10 cellular contexts compared by ENCODE assay signal in genomic region chr7:141220263-141220662, GRCh38.
A peak's percentile ranks its signal among the peaks of the same experiment; 100 is the strongest.
DNase-seq lines count a peak whose midpoint lies in the region; ATAC-seq, FAIRE-seq and TF ChIP-seq lines count a peak whose summit lies in the region.
"Had no signal": no experiment of that assay in that cellular context is flagged by ENCODE, and none has a peak within 500 bp of the region (broad histone marks: within the 10 kb centered on the region; RNA-seq: fewer than 3 reads in every experiment).

No MANE protein-coding gene starts in this region.

- ATAC-seq in GM12878, result peak; percentile 87
- ATAC-seq in heart left ventricle, result no peak

- no peak overlapping the region for H3K27ac ChIP-seq in breast epithelium
- H3K27ac ChIP-seq in GM12878 (ENCODE audit: control insufficient read depth, insufficient read depth), result no peak overlapping the region
- H3K27ac ChIP-seq in heart left ventricle, result no peak overlapping the region
- no peak overlapping the region for H3K27ac ChIP-seq in testis
- no peak overlapping the region for H3K27ac ChIP-seq in trophoblast cell (ENCODE audit: low read depth, low read length)
- H3K27ac ChIP-seq: BLaER1 had no signal

- H3K27ac Mint-ChIP-seq in MCF 10A (ENCODE audit: low read depth, unreplicated experiment) (no peak overlapping the region), type B pancreatic cell (no peak overlapping the region)
- H3K27ac Mint-ChIP-seq: activated naive CD4-positive, alpha-beta T cell treated with anti-CD3 and anti-CD28 coated beads, Interleukin-2, amount 10 ng/mL, durations not matched to agents 7 days and 5 days had no signal

- no TSS peak for BruUV-seq in MCF 10A (replicated peaks; lab: Mats Ljungman, UMichigan)
- no TSS peak for BruUV-seq in GM12878 (replicated peaks; lab: Mats Ljungman, UMichigan)

- TF ChIP-seq CTCF in MCF 10A (IDR thresholded peaks at IDR 0.05; ENCODE audit: unreplicated experiment), result no peak
- TF ChIP-seq CTCF in breast epithelium (IDR thresholded peaks at IDR 0.05), result no peak
- peak; percentile 21 to 53 (median 42); a peak in 4 of 6 replicates for TF ChIP-seq CTCF in GM12878 (IDR thresholded peaks at IDR 0.05 in 2 of 3, conservative IDR thresholded peaks at IDR 0.05 in 1 of 3; ENCODE audit: control insufficient read depth in 2 of 3, extremely low read depth in 1 of 3, insufficient read depth in 1 of 3, low read depth in 3 of 3, low read length in 3 of 3)
- TF ChIP-seq CTCF in type B pancreatic cell (conservative IDR thresholded peaks at IDR 0.05), result peak; percentile 70
- peak in 5 of 12 donors; percentile 12 to 34 (median 20) for TF ChIP-seq CTCF in heart left ventricle (IDR thresholded peaks at IDR 0.05)
- TF ChIP-seq CTCF in testis (IDR thresholded peaks at IDR 0.05), result no peak

- H3K9me3 ChIP-seq in breast epithelium (no peaks in the 10 kb centered on the region), GM12878 (replicated peaks; ENCODE audit: control insufficient read depth, insufficient read depth, low read length) (no peaks in the 10 kb centered on the region), heart left ventricle (no peaks in the 10 kb centered on the region), testis (no peaks in the 10 kb centered on the region), trophoblast cell (ENCODE audit: insufficient read depth, low read depth, low read length) (no peaks in the 10 kb centered on the region)
- H3K9me3 ChIP-seq: BLaER1 had no signal

- TF ChIP-seq EP300 in GM12878 (IDR thresholded peaks at IDR 0.05; ENCODE audit: borderline replicate concordance in 1 of 2, control insufficient read depth in 1 of 2, low read depth in 2 of 2, low read length in 2 of 2), result no peak

- no peaks in the 10 kb centered on the region for H3K79me2 ChIP-seq in GM12878 (ENCODE audit: control insufficient read depth, insufficient read depth, low read length)
- H3K79me2 ChIP-seq in trophoblast cell (ENCODE audit: control insufficient read depth, insufficient read depth, low read length, poor library complexity), result no peaks in the 10 kb centered on the region

- H3K4me1 Mint-ChIP-seq in MCF 10A (ENCODE audit: insufficient read depth, unreplicated experiment) (no peaks in the 10 kb centered on the region), type B pancreatic cell (ENCODE audit: unreplicated experiment) (no peaks in the 10 kb centered on the region)
- H3K4me1 Mint-ChIP-seq: activated naive CD4-positive, alpha-beta T cell treated with anti-CD3 and anti-CD28 coated beads, Interleukin-2, amount 10 ng/mL, durations not matched to agents 7 days and 5 days had no signal

- H3K4me3 Mint-ChIP-seq in MCF 10A (ENCODE audit: unreplicated experiment), result no peak overlapping the region
- H3K4me3 Mint-ChIP-seq in type B pancreatic cell, result no peak overlapping the region
- H3K4me3 Mint-ChIP-seq: activated naive CD4-positive, alpha-beta T cell treated with anti-CD3 and anti-CD28 coated beads, Interleukin-2, amount 10 ng/mL, durations not matched to agents 7 days and 5 days had no signal

- peak; percentile 72 for TF ChIP-seq RAD21 in GM12878 (IDR thresholded peaks at IDR 0.05; ENCODE audit: insufficient read depth, low read depth, low read length)

- H3K4me3 ChIP-seq in breast epithelium (no peak overlapping the region), GM12878 (no peak overlapping the region), heart left ventricle (no peak overlapping the region), testis (no peak overlapping the region), trophoblast cell (ENCODE audit: low read depth, low read length) (no peak overlapping the region)
- H3K4me3 ChIP-seq: BLaER1 had no signal

- H3K14ac ChIP-seq in trophoblast cell (ENCODE audit: low read length), result no peak overlapping the region

- CTCF ChIA-PET in MCF 10A (lab: Yijun Ruan, JAX), result interaction anchor here (0.6 kb wide), 2 partner anchors 8 to 76 kb away, joined by 3 read pairs; no protein-coding TSS in a partner anchor
- CTCF ChIA-PET in GM12878 (lab: Yijun Ruan, JAX), result interaction anchor here (0.5 to 8.3 kb wide), 12 partner anchors 31 to 546 kb away, joined by 3 to 34 read pairs (median 4); partner anchors contain the start of gene MRPS33

- H3K9me3 Mint-ChIP-seq in MCF 10A (ENCODE audit: unreplicated experiment), result peaks cover 57% of the 10 kb centered on the region
- H3K9me3 Mint-ChIP-seq in type B pancreatic cell, result no peaks in the 10 kb centered on the region
- H3K9me3 Mint-ChIP-seq: activated naive CD4-positive, alpha-beta T cell treated with anti-CD3 and anti-CD28 coated beads, Interleukin-2, amount 10 ng/mL, durations not matched to agents 7 days and 5 days had no signal

- H2BK120ac ChIP-seq in trophoblast cell (ENCODE audit: insufficient read depth, low read length, poor library complexity), result no peak overlapping the region

- in situ Hi-C loops in GM12878 (cut with MboI), result loop anchor here (25.0 kb wide), 1 partner anchor 408 kb away; no protein-coding TSS in a partner anchor

- RAD21 ChIA-PET in GM12878 (lab: Charles Lee; ENCODE audit: unreplicated experiment), result interaction anchor here (0.9 to 2.6 kb wide), 5 partner anchors 205 to 478 kb away, joined by 3 to 8 read pairs (median 4); partner anchors contain the start of gene MRPS33

- H3K27me3 ChIP-seq in breast epithelium (no peaks in the 10 kb centered on the region), GM12878 (replicated peaks in 1 of 2; ENCODE audit: control insufficient read depth in 2 of 2, insufficient read depth in 2 of 2, low read length in 1 of 2) (no peaks in the 10 kb centered on the region; a peak in 1 of 4 replicates), heart left ventricle (no peaks in the 10 kb centered on the region), testis (no peaks in the 10 kb centered on the region), trophoblast cell (ENCODE audit: insufficient read depth, low read length) (no peaks in the 10 kb centered on the region)
- H3K27me3 ChIP-seq: BLaER1 had no signal

- 36% methylated on average over 4 of the region's 4 CpGs for WGBS in GM12878 (ENCODE audit: insufficient coverage, insufficient replicate concordance, low lambda C conversion rate, missing lambda C conversion rate)
- WGBS in heart left ventricle, 4 donors, result 44 to 53% (median 49%) methylated on average over 4 of the region's 4 CpGs
- WGBS in testis, 2 donors, result 62 to 75% methylated on average over 4 of the region's 4 CpGs
- WGBS in trophoblast cell (ENCODE audit: extremely low coverage, insufficient coverage, insufficient read length), result no CpG with 5 or more reads among the region's 4 CpGs

- H3K9ac ChIP-seq in GM12878 (ENCODE audit: control insufficient read depth, insufficient read depth, low read length) (no peak overlapping the region), trophoblast cell (ENCODE audit: low read length) (no peak overlapping the region)
- H3K9ac ChIP-seq: BLaER1 had no signal

- no peak overlapping the region for H4K91ac ChIP-seq in trophoblast cell (ENCODE audit: low read depth, low read length)

- H2AFZ ChIP-seq in GM12878 (ENCODE audit: control insufficient read depth, low read depth, low read length) (no peak overlapping the region), trophoblast cell (ENCODE audit: insufficient read depth, low read length, poor library complexity) (no peak overlapping the region)

- H2BK12ac ChIP-seq in trophoblast cell (ENCODE audit: low read length), result no peak overlapping the region

- no peaks in the 10 kb centered on the region for H3K36me3 ChIP-seq in breast epithelium
- no peaks in the 10 kb centered on the region for H3K36me3 ChIP-seq in GM12878 (ENCODE audit: control insufficient read depth in 2 of 2, insufficient read depth in 2 of 2, low read length in 1 of 2)
- H3K36me3 ChIP-seq in heart left ventricle, result no peaks in the 10 kb centered on the region
- no peaks in the 10 kb centered on the region for H3K36me3 ChIP-seq in testis (ENCODE audit: low read depth, missing control alignments)
- H3K36me3 ChIP-seq in trophoblast cell (ENCODE audit: control insufficient read depth in 1 of 2, insufficient read depth in 2 of 2, low read length in 2 of 2), result no peaks in the 10 kb centered on the region
- H3K36me3 ChIP-seq: BLaER1 had no signal

- H3K27me3 Mint-ChIP-seq in MCF 10A (ENCODE audit: insufficient read depth, unreplicated experiment) (no peaks in the 10 kb centered on the region), type B pancreatic cell (peaks cover 12% of the 10 kb centered on the region)

- H3K36me3 Mint-ChIP-seq in MCF 10A (ENCODE audit: insufficient read depth, unreplicated experiment) (no peaks in the 10 kb centered on the region), type B pancreatic cell (no peaks in the 10 kb centered on the region)
- H3K36me3 Mint-ChIP-seq: activated naive CD4-positive, alpha-beta T cell treated with anti-CD3 and anti-CD28 coated beads, Interleukin-2, amount 10 ng/mL, durations not matched to agents 7 days and 5 days had no signal

- no peak overlapping the region for H3K23ac ChIP-seq in trophoblast cell (ENCODE audit: low read length)

- no peak overlapping the region for H3K18ac ChIP-seq in trophoblast cell (ENCODE audit: low read length)

- H3K4ac ChIP-seq in trophoblast cell (ENCODE audit: low read depth, low read length), result no peak overlapping the region

- SMC1A ChIA-PET in GM12878 (lab: Charles Lee; ENCODE audit: uncharacterized antibody, unreplicated experiment), result interaction anchor here (0.7 to 3.3 kb wide), 5 partner anchors 18 to 409 kb away, joined by 3 to 10 read pairs (median 4); no protein-coding TSS in a partner anchor

- H3K4me2 ChIP-seq in GM12878 (ENCODE audit: control insufficient read depth, insufficient read depth) (no peak overlapping the region), trophoblast cell (ENCODE audit: low read length) (no peak overlapping the region)
- H3K4me2 ChIP-seq: BLaER1 had no signal

- no peak overlapping the region for H2BK5ac ChIP-seq in trophoblast cell (ENCODE audit: low read depth, low read length, poor library complexity)

- H3K79me1 ChIP-seq in trophoblast cell (ENCODE audit: low read length), result no peaks in the 10 kb centered on the region

- TF ChIP-seq POLR2A in breast epithelium (IDR thresholded peaks at IDR 0.05), result no peak
- no peak for TF ChIP-seq POLR2A in GM12878 (IDR thresholded peaks at IDR 0.05; ENCODE audit: low read depth, low read length)
- TF ChIP-seq POLR2A in heart left ventricle (IDR thresholded peaks at IDR 0.05), result no peak
- TF ChIP-seq POLR2A in testis (IDR thresholded peaks at IDR 0.05), result no peak

- H2AK5ac ChIP-seq in trophoblast cell (ENCODE audit: low read length), result no peak overlapping the region

- no peaks in the 10 kb centered on the region for H3K4me1 ChIP-seq in breast epithelium
- no peaks in the 10 kb centered on the region for H3K4me1 ChIP-seq in GM12878 (ENCODE audit: control insufficient read depth, insufficient read depth, low read length)
- H3K4me1 ChIP-seq in heart left ventricle, result no peaks in the 10 kb centered on the region
- no peaks in the 10 kb centered on the region for H3K4me1 ChIP-seq in testis
- H3K4me1 ChIP-seq in trophoblast cell (ENCODE audit: control insufficient read depth in 1 of 2, insufficient read depth in 2 of 2, low read length in 2 of 2), result peaks cover 0 to 5% of the 10 kb centered on the region in 2 experiments
- H3K4me1 ChIP-seq: BLaER1 had no signal

- H4K12ac ChIP-seq in trophoblast cell (ENCODE audit: low read depth, low read length), result no peak overlapping the region

- H4K8ac ChIP-seq in trophoblast cell (ENCODE audit: low read depth, low read length), result no peak overlapping the region

- DNase-seq in MCF 10A (ENCODE audit: unreplicated experiment) (peak; percentile 8), breast epithelium (ENCODE audit: low spot score in 2 of 2) (no peak), NCI-H2029 (lab: John Stamatoyannopoulos, UW) (peak; percentile 27), GM12878 (ENCODE audit: low read depth, low spot score) (no peak), type B pancreatic cell (ENCODE audit: extremely low spot score, unreplicated experiment) (no peak), heart left ventricle (no peak), testis (no peak), trophoblast cell (no peak)
- DNase-seq: activated naive CD4-positive, alpha-beta T cell treated with anti-CD3 and anti-CD28 coated beads, Interleukin-2, amount 10 ng/mL, durations not matched to agents 7 days and 5 days had no signal

- intact Hi-C loops in MCF 10A (cut with micrococcal nuclease) (no loop called here), breast epithelium (cut with DNase I; ENCODE audit: low total_unique reads) (no loop called here), GM12878 (cut with micrococcal nuclease; ENCODE audit: unreplicated experiment) (loop anchor here (5.0 to 10.0 kb wide), 4 partner anchors 148 to 413 kb away; partner anchors contain the start of genes MRPS33 and TMEM178B), heart left ventricle (cut with DNase I) (loop anchor here in 7 of 10 donors (5.0 to 10.0 kb wide), 5 partner anchors 145 to 415 kb away; partner anchors contain the start of genes TMEM178B (in 3 of the 7) and MRPS33 (in 1 of the 7)), testis (cut with DNase I; ENCODE audit: low total_unique reads) (no loop called here)

- FAIRE-seq in GM12878 (lab: Jason Lieb, UNC), result no peak

- H4K20me1 ChIP-seq in GM12878 (ENCODE audit: control insufficient read depth, insufficient read depth), result no peaks in the 10 kb centered on the region
- H4K20me1 ChIP-seq: BLaER1 had no signal

- POLR2A ChIA-PET in MCF 10A (lab: Yijun Ruan, JAX), result no interaction called here
- POLR2A ChIA-PET in GM12878 (lab: Charles Lee), result interaction anchor here (0.7 kb wide), 1 partner anchor 208 kb away, joined by 3 read pairs; no protein-coding TSS in a partner anchor

Comparison
In these comparisons a context has a peak if more than half of its experiments do, and no peak if none do; other contexts are left out.
1. DNase-seq: peak in MCF 10A (single experiment) and NCI-H2029 (single experiment); none in breast epithelium (0 of 2), GM12878 (single experiment), type B pancreatic cell (single experiment), heart left ventricle (0 of 5), testis (single experiment) and trophoblast cell (0 of 2).
2. CTCF ChIP-seq: peak in GM12878 (3 of 3) and type B pancreatic cell (single experiment); none in MCF 10A (single experiment), breast epithelium (0 of 3) and testis (0 of 3).
3. intact Hi-C loops: an anchor here in GM12878 (5.0 to 10.0 kb wide) and heart left ventricle (5.0 to 10.0 kb wide); none called in MCF 10A, breast epithelium and testis.